In genomic region chr6:3346476-3346875, GRCh38 we compare ENCODE assay signal across 20 cellular contexts.
"Had no signal": no experiment of that assay in that cellular context is flagged by ENCODE, and none has a peak within 500 bp of the region (broad histone marks: within the 10 kb centered on the region; RNA-seq: fewer than 3 reads in every experiment).

No MANE protein-coding gene starts in this region.

- H3K4me3 ChIP-seq: dorsolateral prefrontal cortex, lung, prostate gland, right lobe of liver, suprapubic skin, transverse colon, vagina had no signal

- DNase-seq: activated gamma-delta T cell treated with Interleukin-2 at 50 U/mL for 16 hours; activated T-cell treated with anti-CD3 and anti-CD28 coated beads, Interleukin-2, amount 50 U/mL, for 1 hour; brain microvascular endothelial cell; dorsolateral prefrontal cortex; effector memory CD8-positive, alpha-beta T cell; foreskin melanocyte; naive thymus-derived CD4-positive, alpha-beta T cell; small intestine; stimulated activated CD4-positive, alpha-beta T cell treated with anti-CD3 and anti-CD28 coated beads, Interleukin-2, amount 100 ng/mL, for 24 hours; stimulated activated naive CD8-positive, alpha-beta T cell treated with anti-CD3 and anti-CD28 coated beads, Interleukin-15, amount 100 ng/mL, for 72 hours; T-helper 9 cell; transverse colon had no signal

- H3K9me3 ChIP-seq: prostate gland, right lobe of liver, suprapubic skin, transverse colon, vagina had no signal

- H3K4me1 ChIP-seq: prostate gland had no signal

- H3K27ac ChIP-seq: brain microvascular endothelial cell, prostate gland, right lobe of liver, suprapubic skin, transverse colon, vagina had no signal

- H3K36me3 ChIP-seq: brain microvascular endothelial cell, prostate gland, right lobe of liver, suprapubic skin, transverse colon, vagina had no signal

- ATAC-seq: effector memory CD8-positive, alpha-beta T cell; esophagus mucosa; naive thymus-derived CD4-positive, alpha-beta T cell; stimulated activated effector memory CD8-positive, alpha-beta T cell treated with anti-CD3 and anti-CD28 coated beads, Interleukin-12 subunit alpha, Interleukin-12 subunit beta, amount 100 ng/mL, for 72 hours; stimulated activated naive CD8-positive, alpha-beta T cell treated with anti-CD3 and anti-CD28 coated beads, Interleukin-15, amount 100 ng/mL, for 72 hours; WTC11 had no signal

- H3K27me3 ChIP-seq: brain microvascular endothelial cell, dorsolateral prefrontal cortex, right lobe of liver, suprapubic skin, transverse colon, vagina had no signal
